In genomic region chr20:59939879-59940128, GRCh38 we compare ENCODE assay signal across 8 cellular contexts. TPM values are rescaled to one million over a fixed set of nuclear protein-coding genes. Genes with fewer than 3 reads are reported as not detected.
DNase-seq lines count a peak whose midpoint lies in the region; ATAC-seq and TF ChIP-seq lines count a peak whose summit lies in the region.

No MANE protein-coding gene starts in this region.

- DNase-seq in Panc1 (ENCODE audit: low read depth, low spot score) = no peak
- DNase-seq in omental fat pad (ENCODE audit: low spot score) = no peak
- DNase-seq in stimulated activated CD4-positive, alpha-beta T cell treated with anti-CD3 and anti-CD28 coated beads, Interleukin-15, amount 100 ng/mL, for 24 hours = no peak
- DNase-seq in iPS-NIHi7 (ENCODE audit: extremely low spot score) = no peak
- no peak for DNase-seq in mesenteric fat pad (ENCODE audit: low spot score)

- intact Hi-C loops in Panc1 (cut with micrococcal nuclease; ENCODE audit: unreplicated experiment) = no loop called here

- ATAC-seq in GM18858 (IDR thresholded peaks at IDR 0.05; ENCODE audit: unreplicated experiment) (peak; percentile 22), HG02623 (IDR thresholded peaks at IDR 0.05; ENCODE audit: unreplicated experiment) (peak; percentile 23), Panc1 (peak; percentile 69), omental fat pad (ENCODE audit: low FRiP score) (peak; percentile 18)

- WGBS in esophagus, 2 donors = 0 to 2% methylated on average over 15 to 24 of the region's 24 CpGs

- no peaks in the 10 kb centered on the region for H3K9me3 ChIP-seq in Panc1 (ENCODE audit: control insufficient read depth, insufficient read depth, low read depth, low read length)
- peaks cover 0 to 3% of the 10 kb centered on the region in 2 donors for H3K9me3 ChIP-seq in esophagus (ENCODE audit: control insufficient read depth in 2 of 2, insufficient read depth in 1 of 2, low read depth in 1 of 2, low read length in 1 of 2)

- no peak for TF ChIP-seq CTCF in Panc1 (IDR thresholded peaks at IDR 0.05)
- TF ChIP-seq CTCF in omental fat pad (IDR thresholded peaks at IDR 0.05) = no peak

- in situ Hi-C loops in Panc1 (cut with HindIII; ENCODE audit: low pct_unique_long_range_greater_than_20kb, low sequenced_read_pairs) = no loop called here

- H3K27ac ChIP-seq in Panc1 (ENCODE audit: low read length) (peak overlapping the region; percentile 90), esophagus (ENCODE audit: low read depth in 2 of 2, low read length in 1 of 2) (peak overlapping the region; percentile 99)

- CTCF ChIA-PET in Panc1 (lab: Charles Lee) = no interaction called here

- H3K4me3 ChIP-seq in Panc1 (ENCODE audit: low read depth in 2 of 2, low read length in 2 of 2) (peak overlapping the region; percentile 72 to 87), esophagus (ENCODE audit: low read depth in 1 of 2, low read length in 2 of 2) (peak overlapping the region; percentile 81 to 87)

- POLR2A ChIA-PET in Panc1 (lab: Charles Lee) = no interaction called here

- H3K4me1 ChIP-seq in Panc1 (ENCODE audit: control insufficient read depth, insufficient read depth, low read length) (peaks cover 46% of the 10 kb centered on the region), esophagus (ENCODE audit: control insufficient read depth in 2 of 2, insufficient read depth in 2 of 2, low read length in 1 of 2) (peaks cover 9% of the 10 kb centered on the region in 2 donors)

- peaks cover 26% of the 10 kb centered on the region for H3K36me3 ChIP-seq in Panc1 (ENCODE audit: control insufficient read depth, insufficient read depth, low read length)
- H3K36me3 ChIP-seq in esophagus (ENCODE audit: control insufficient read depth in 2 of 2, insufficient read depth in 2 of 2, low read length in 1 of 2) = peaks cover 0 to 8% of the 10 kb centered on the region in 2 donors

- no peaks in the 10 kb centered on the region for H3K27me3 ChIP-seq in Panc1 (ENCODE audit: control insufficient read depth, insufficient read depth, low read length)
- no peaks in the 10 kb centered on the region for H3K27me3 ChIP-seq in esophagus (ENCODE audit: control insufficient read depth in 1 of 2, insufficient read depth in 2 of 2, low read length in 2 of 2)

- no TSS peak for BruUV-seq in Panc1 (replicated peaks; lab: Mats Ljungman, UMichigan)

RNA-seq across cellular contexts. Expression of gene PPP1R3D, which starts 0.3 kb away (rescaled TPM):
- total RNA-seq in Panc1 (2021; ENCODE audit: unreplicated experiment) (7.9 TPM), omental fat pad (10 to 100 TPM in 1 of 4 donors, 1 to 10 TPM in 3; 3.5 to 16.7 (median 6.0) TPM), mesenteric fat pad (8.8 TPM)
- 5.1 TPM for polyA plus RNA-seq in Panc1 (2012; ENCODE audit: insufficient read length)
- polyA plus RNA-seq in esophagus = 1 to 10 TPM; 5.1 to 5.7 TPM

RNA-seq across cellular contexts. Expression of gene FAM217B, which starts 0.4 kb away (rescaled TPM):
- total RNA-seq in Panc1 (2021; ENCODE audit: unreplicated experiment) (24.4 TPM), omental fat pad (10 to 100 TPM in 1 of 4 donors, 1 to 10 TPM in 3; 3.7 to 16.6 (median 5.7) TPM), mesenteric fat pad (11.5 TPM)
- polyA plus RNA-seq in Panc1 (2012; ENCODE audit: insufficient read length) = 8.7 TPM
- polyA plus RNA-seq in esophagus = 1 to 10 TPM; 2.2 TPM

RNA-seq across cellular contexts. Expression of gene SYCP2, which starts 6.4 kb away (rescaled TPM):
- total RNA-seq in Panc1 (2021; ENCODE audit: unreplicated experiment) (39.7 TPM), omental fat pad (1 to 10 TPM; 1.8 to 8.8 (median 2.9) TPM), mesenteric fat pad (2.2 TPM)
- 12.9 TPM for polyA plus RNA-seq in Panc1 (2012; ENCODE audit: insufficient read length)
- polyA plus RNA-seq in esophagus = 1 to 10 TPM in 1 of 2 donors, under 1 TPM in 1; 0.56 to 1.1 TPM

RNA-seq across cellular contexts. Expression of gene CDH26, which starts 18.4 kb away (rescaled TPM):
- total RNA-seq in Panc1 (2021; ENCODE audit: unreplicated experiment) (0.46 TPM), omental fat pad (1 to 10 TPM in 3 of 4 donors, under 1 TPM in 1; 0.60 to 4.1 (median 1.6) TPM), mesenteric fat pad (1.5 TPM)
- polyA plus RNA-seq in Panc1 (2012; ENCODE audit: insufficient read length) = 0.13 TPM
- polyA plus RNA-seq in esophagus = 1 to 10 TPM; 2.6 to 3.8 TPM

Comparison
In these comparisons a context has a peak if more than half of its experiments do, and no peak if none do; other contexts are left out.
1. ATAC-seq: peak in every context shown above with its lines; median percentile 69 in Panc1; 23 in HG02623; 22 in GM18858; 18 in omental fat pad.